ENCODE assay signal across 31 cellular contexts in genomic region chr21:32587651-32588050, GRCh38. TPM values are rescaled to one million over a fixed set of nuclear protein-coding genes. Genes with fewer than 3 reads are reported as not detected.
"Had no signal": no experiment of that assay in that cellular context is flagged by ENCODE, and none has a peak within 500 bp of the region (broad histone marks: within the 10 kb centered on the region; RNA-seq: fewer than 3 reads in every experiment).

No MANE protein-coding gene starts in this region.

- H3K9ac ChIP-seq: neural progenitor cell, parathyroid adenoma had no signal

- H3K4me1 Mint-ChIP-seq: natural killer cell; nephron; neural progenitor cell; stimulated activated naive B cell treated with anti-CD40 and anti-IgM and Interleukin-4, amounts not matched to agents 10 μg/mL and 1 μg/mL and 100 μg/mL, for 72 hours had no signal

- H3K9me3 Mint-ChIP-seq: naive thymus-derived CD4-positive, alpha-beta T cell; natural killer cell; nephron; neural progenitor cell; stimulated activated naive B cell treated with anti-CD40 and anti-IgM and Interleukin-4, amounts not matched to agents 10 μg/mL and 1 μg/mL and 100 μg/mL, for 72 hours; stimulated activated naive CD8-positive, alpha-beta T cell treated with anti-CD3 and anti-CD28 coated beads, Interleukin-15, Interleukin-2, amounts not matched to agents 100 ng/mL and 50 ng/mL, for 24 hours had no signal

- H3K4me3 Mint-ChIP-seq: naive thymus-derived CD4-positive, alpha-beta T cell; natural killer cell; nephron; neural progenitor cell; stimulated activated naive B cell treated with anti-CD40 and anti-IgM and Interleukin-4, amounts not matched to agents 10 μg/mL and 1 μg/mL and 100 μg/mL, for 72 hours; stimulated activated naive CD8-positive, alpha-beta T cell treated with anti-CD3 and anti-CD28 coated beads, Interleukin-15, Interleukin-2, amounts not matched to agents 100 ng/mL and 50 ng/mL, for 24 hours had no signal

- H3K27ac Mint-ChIP-seq: naive thymus-derived CD4-positive, alpha-beta T cell; natural killer cell; nephron; neural progenitor cell; progenitor cell of endocrine pancreas; stimulated activated naive B cell treated with anti-CD40 and anti-IgM and Interleukin-4, amounts not matched to agents 10 μg/mL and 1 μg/mL and 100 μg/mL, for 72 hours; stimulated activated naive CD8-positive, alpha-beta T cell treated with anti-CD3 and anti-CD28 coated beads, Interleukin-15, Interleukin-2, amounts not matched to agents 100 ng/mL and 50 ng/mL, for 24 hours had no signal

- H3K27ac ChIP-seq: neural progenitor cell, ovary, parathyroid adenoma, psoas muscle, right lobe of liver, sigmoid colon, skin epidermis, spleen, suprapubic skin, testis, tibial artery, transverse colon, upper lobe of left lung, vagina had no signal

- H3K4me1 ChIP-seq: neural progenitor cell, parathyroid adenoma, psoas muscle, sigmoid colon, spleen, suprapubic skin, testis, tibial artery, transverse colon, upper lobe of left lung, vagina had no signal

- H2AFZ ChIP-seq: neural progenitor cell, parathyroid adenoma had no signal

- H3K79me2 ChIP-seq: parathyroid adenoma had no signal

- DNase-seq: naive thymus-derived CD4-positive, alpha-beta T cell; natural killer cell; occipital lobe; ovary; posterior cingulate gyrus; psoas muscle; right cardiac atrium; right lobe of liver; sigmoid colon; stimulated activated CD4-positive, alpha-beta T cell treated with anti-CD3 and anti-CD28 coated beads, Interleukin-12 subunit alpha, Interleukin-12 subunit beta, amount 100 ng/mL, for 4 hours; stimulated activated CD4-positive, alpha-beta T cell treated with anti-CD3 and anti-CD28 coated beads, Interleukin-1b, Interleukin-23, amount 100 ng/mL, for 48 hours; stimulated activated CD4-positive, alpha-beta T cell treated with anti-CD3 and anti-CD28 coated beads, Interleukin-4, amount 100 ng/mL, for 1 hour; stimulated activated CD4-positive, alpha-beta T cell treated with anti-CD3 and anti-CD28 coated beads, Interleukin-4, amount 100 ng/mL, for 4 hours; stimulated activated CD8-positive, alpha-beta memory T cell treated with anti-CD3 and anti-CD28 coated beads, Interleukin-4, amount 100 ng/mL, for 48 hours; stimulated activated naive B cell treated with anti-CD40 and anti-IgM and Interleukin-4, amounts not matched to agents 10 μg/mL and 1 μg/mL and 100 μg/mL, for 72 hours; stimulated activated naive CD4-positive, alpha-beta T cell treated with Interleukin-2 at 50 U/mL for 16 hours; substantia nigra; testis; tibial artery; transverse colon had no signal

- ATAC-seq: naive thymus-derived CD4-positive, alpha-beta T cell; natural killer cell; psoas muscle; right cardiac atrium; right lobe of liver; stimulated activated naive B cell treated with anti-CD40 and anti-IgM and Interleukin-4, amounts not matched to agents 10 μg/mL and 1 μg/mL and 100 μg/mL, for 72 hours had no signal

- H3K4me2 ChIP-seq: neural progenitor cell, smooth muscle cell had no signal

- H3K4me3 ChIP-seq: neural progenitor cell, ovary, psoas muscle, right lobe of liver, sigmoid colon, skin epidermis, smooth muscle cell, spleen, suprapubic skin, testis, tibial artery, transverse colon, upper lobe of left lung, vagina had no signal

- H3K27me3 ChIP-seq: neural progenitor cell, ovary, right lobe of liver, spleen, suprapubic skin, testis, transverse colon, upper lobe of left lung, vagina had no signal

- H3K36me3 Mint-ChIP-seq: natural killer cell, neural progenitor cell had no signal

- H3K36me3 ChIP-seq: neural progenitor cell, ovary, right lobe of liver, spleen, suprapubic skin, transverse colon, upper lobe of left lung, vagina had no signal

- H3K9me3 ChIP-seq: ovary, psoas muscle, right lobe of liver, sigmoid colon, spleen, suprapubic skin, testis, tibial artery, transverse colon, upper lobe of left lung, vagina had no signal

- H3K27me3 Mint-ChIP-seq: stimulated activated naive B cell treated with anti-CD40 and anti-IgM and Interleukin-4, amounts not matched to agents 10 μg/mL and 1 μg/mL and 100 μg/mL, for 72 hours; stimulated activated naive CD8-positive, alpha-beta T cell treated with anti-CD3 and anti-CD28 coated beads, Interleukin-15, Interleukin-2, amounts not matched to agents 100 ng/mL and 50 ng/mL, for 24 hours had no signal

RNA-seq across cellular contexts. Expression of gene TCP10L, which starts 2.3 kb away (rescaled TPM):
- total RNA-seq: smooth muscle cell, vagina had no signal
